8 cellular contexts compared by ENCODE assay signal in the genomic region with DNA sequence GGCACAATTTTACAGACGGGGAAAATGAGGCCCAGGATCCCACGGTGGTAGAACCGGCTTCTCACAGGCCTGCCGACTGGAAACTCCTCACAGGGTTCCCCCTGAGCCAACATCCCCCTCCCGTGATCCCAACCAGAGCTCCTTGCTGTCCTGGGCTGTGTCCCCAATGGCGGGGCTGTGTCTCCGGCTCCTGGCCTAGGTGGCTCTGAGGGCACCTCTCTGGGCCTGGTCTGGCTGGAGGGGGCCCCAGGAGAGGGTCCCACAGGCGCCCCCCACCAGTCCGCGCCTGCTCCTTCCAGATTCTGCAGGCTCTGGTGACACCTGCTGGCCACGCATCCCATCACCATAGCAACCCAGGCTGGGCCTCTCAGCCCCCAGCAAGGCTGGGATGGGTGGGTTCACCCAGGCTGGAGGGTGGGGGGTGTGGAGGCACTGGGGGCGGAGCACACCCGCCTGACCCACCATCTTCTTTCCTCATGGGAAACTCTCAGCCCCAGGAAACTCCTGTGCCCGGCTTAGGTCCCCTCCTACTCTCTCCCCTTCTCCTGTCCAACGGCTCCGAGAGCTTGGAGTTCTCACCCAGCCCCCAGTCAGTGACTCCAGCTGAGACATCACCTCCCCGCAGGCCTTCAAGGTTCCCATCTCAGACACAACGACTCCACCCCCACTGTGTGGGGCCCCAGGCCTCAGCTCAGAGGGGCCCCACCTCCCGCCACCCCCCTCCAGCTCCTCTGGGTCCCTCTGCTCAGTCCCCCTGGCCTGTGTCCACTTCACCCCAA. TPM values are rescaled to one million over a fixed set of nuclear protein-coding genes. Genes with fewer than 3 reads are reported as not detected.
DNase-seq lines count a peak whose midpoint lies in the region; ATAC-seq and TF ChIP-seq lines count a peak whose summit lies in the region.

No MANE protein-coding gene starts in this region.

- CTCF ChIA-PET in CD8-positive, alpha-beta T cell (lab: Charles Lee): interaction anchor here (0.7 to 4.5 kb wide), 11 partner anchors 9 to 620 kb away, joined by 3 to 37 read pairs (median 5); no protein-coding TSS in a partner anchor

- peak; percentile 39 for TF ChIP-seq CTCF in CD8-positive, alpha-beta T cell (IDR thresholded peaks at IDR 0.05)
- TF ChIP-seq CTCF in dorsolateral prefrontal cortex (IDR thresholded peaks at IDR 0.05 in 54 of 56, conservative IDR thresholded peaks at IDR 0.05 in 2 of 56; ENCODE audit: low read depth in 1 of 56, partially characterized antibody in 56 of 56): peak in 55 of 56 donors; percentile 60 to 90 (median 76)
- TF ChIP-seq CTCF in type B pancreatic cell (conservative IDR thresholded peaks at IDR 0.05): peak; percentile 80

- H3K27me3 Mint-ChIP-seq in CD8-positive, alpha-beta T cell (ENCODE audit: low read depth): peaks cover 2% of the 10 kb centered on the region
- H3K27me3 Mint-ChIP-seq in memory B cell (peaks cover 2% of the 10 kb centered on the region), type B pancreatic cell (peaks cover 4% of the 10 kb centered on the region)

- H3K27me3 ChIP-seq in CD8-positive, alpha-beta T cell (ENCODE audit: insufficient read depth, low read length): no peaks in the 10 kb centered on the region
- H3K27me3 ChIP-seq in dorsolateral prefrontal cortex: no peaks in the 10 kb centered on the region

- intact Hi-C loops in CD8-positive, alpha-beta T cell (cut with DNase I, micrococcal nuclease): loop anchor here (1.0 to 10.0 kb wide), 4 partner anchors 54 to 652 kb away; no protein-coding TSS in a partner anchor
- intact Hi-C loops in dorsolateral prefrontal cortex (cut with DNase I): loop anchor here (2.0 to 10.0 kb wide), 3 partner anchors 84 to 206 kb away; no protein-coding TSS in a partner anchor

- H3K4me3 Mint-ChIP-seq in CD8-positive, alpha-beta T cell: no peak overlapping the region
- no peak overlapping the region for H3K4me3 Mint-ChIP-seq in memory B cell
- H3K4me3 Mint-ChIP-seq in type B pancreatic cell: no peak overlapping the region

- ATAC-seq in CD8-positive, alpha-beta T cell: peak; percentile 79
- peak; percentile 60 for ATAC-seq in memory B cell (ENCODE audit: low read depth)

- H3K4me1 ChIP-seq in CD8-positive, alpha-beta T cell (ENCODE audit: insufficient read depth, low read length): no peaks in the 10 kb centered on the region

- POLR2A ChIA-PET in CD8-positive, alpha-beta T cell (lab: Charles Lee): no interaction called here

- DNase-seq in CD8-positive, alpha-beta T cell: peak in 6 of 7 experiments; percentile 19 to 67 (median 46)
- DNase-seq in HT1080 (ENCODE audit: low read depth) (peak; percentile 36), dorsolateral prefrontal cortex (peak in 9 of 10 donors; percentile 44 to 76 (median 61)), memory B cell (ENCODE audit: low spot score in 2 of 2) (peak in 1 of 2 donors; percentile 15), type B pancreatic cell (ENCODE audit: extremely low spot score, unreplicated experiment) (no peak), NCI-H446 treated with DMSO at 0.1 percent for 48 hours (lab: John Stamatoyannopoulos, UW) (no peak)
- DNase-seq in activated CD4-positive, alpha-beta T cell treated with anti-CD3 and anti-CD28 coated beads for 4 hours: peak; percentile 37 to 46
- no peak for DNase-seq in activated CD4-positive, CD25-positive, alpha-beta regulatory T cell treated with anti-CD3 and anti-CD28 coated beads, Interleukin-2, amount 50 U/mL, for 72 hours

- H3K27ac ChIP-seq in CD8-positive, alpha-beta T cell (ENCODE audit: low read depth, low read length): no peak overlapping the region
- H3K27ac ChIP-seq in dorsolateral prefrontal cortex: peak overlapping the region in 16 of 59 donors; percentile 0 to 66 (median 30)

- no peak overlapping the region for H3K27ac Mint-ChIP-seq in CD8-positive, alpha-beta T cell
- H3K27ac Mint-ChIP-seq in memory B cell: no peak overlapping the region
- no peak overlapping the region for H3K27ac Mint-ChIP-seq in type B pancreatic cell

- no peaks in the 10 kb centered on the region for H3K36me3 ChIP-seq in CD8-positive, alpha-beta T cell (ENCODE audit: insufficient read depth, low read length)

- no peaks in the 10 kb centered on the region for H3K9me3 ChIP-seq in CD8-positive, alpha-beta T cell (ENCODE audit: low read length)

- H3K36me3 Mint-ChIP-seq in CD8-positive, alpha-beta T cell: no peaks in the 10 kb centered on the region
- H3K36me3 Mint-ChIP-seq in memory B cell: peaks cover 1% of the 10 kb centered on the region
- no peaks in the 10 kb centered on the region for H3K36me3 Mint-ChIP-seq in type B pancreatic cell

- H3K4me3 ChIP-seq in CD8-positive, alpha-beta T cell (ENCODE audit: low read depth, low read length): no peak overlapping the region
- H3K4me3 ChIP-seq in dorsolateral prefrontal cortex: peak overlapping the region in 10 of 59 donors; percentile 1 to 36 (median 16)

- no peaks in the 10 kb centered on the region for H3K4me1 Mint-ChIP-seq in CD8-positive, alpha-beta T cell (ENCODE audit: low read depth)
- H3K4me1 Mint-ChIP-seq in memory B cell (no peaks in the 10 kb centered on the region), type B pancreatic cell (ENCODE audit: unreplicated experiment) (peaks cover 15% of the 10 kb centered on the region)

- H3K9me3 Mint-ChIP-seq in CD8-positive, alpha-beta T cell: no peaks in the 10 kb centered on the region
- H3K9me3 Mint-ChIP-seq in memory B cell (no peaks in the 10 kb centered on the region), type B pancreatic cell (no peaks in the 10 kb centered on the region)

RNA-seq across cellular contexts. Expression of gene TNRC18, which starts 27.1 kb away (rescaled TPM):
- 100 to 1,000 TPM in 1 of 2 experiments, 10 to 100 TPM in 1; 87.0 to 107 TPM for total RNA-seq in CD8-positive, alpha-beta T cell
- 21.8 and 36.2 TPM in 2 replicates for total RNA-seq in HT1080 (2014; rRNA removed; shearing (Covaris generic))
- polyA plus RNA-seq in HT1080 (2015; cell fraction: cytosol; rRNA removed): 39.0 and 50.3 TPM in 2 replicates
- polyA plus RNA-seq in HT1080 (2015; cell fraction: nucleus; rRNA removed): 80.9 and 104 TPM in 2 replicates
- total RNA-seq in dorsolateral prefrontal cortex (100 to 1,000 TPM in 42 of 120 experiments, 10 to 100 TPM in 78; 56.1 to 138 (median 94.7) TPM), type B pancreatic cell (ENCODE audit: low replicate concordance) (135 and 169 TPM in 2 replicates)

Comparison
In these comparisons a context has a peak if more than half of its experiments do, and no peak if none do; other contexts are left out.
1. DNase-seq: peak in CD8-positive, alpha-beta T cell (6 of 7), HT1080 (single experiment), activated CD4-positive, alpha-beta T cell treated with anti-CD3 and anti-CD28 coated beads for 4 hours (2 of 2) and dorsolateral prefrontal cortex (9 of 10); none in type B pancreatic cell (single experiment), activated CD4-positive, CD25-positive, alpha-beta regulatory T cell treated with anti-CD3 and anti-CD28 coated beads, Interleukin-2, amount 50 U/mL, for 72 hours (single experiment) and NCI-H446 treated with DMSO at 0.1 percent for 48 hours (single experiment).
2. Peak in every context shown above with its lines, with median percentiles within 50 percentile points of each other: CTCF ChIP-seq.